ENCODE assay signal across 1 cellular context in genomic region chr2:101630224-101630949, GRCh38.
TF ChIP-seq lines count a peak whose summit lies in the region.

No MANE protein-coding gene starts in this region.

TF ChIP-seq in HepG2, 621 proteins besides CTCF, POLR2A, EP300 and RAD21 (continued from another document):
- TF ChIP-seq ZNF687 (CRISPR knock-in tag; IDR thresholded peaks at IDR 0.05) (peak; percentile 29), ETV6 (CRISPR knock-in tag; conservative IDR thresholded peaks at IDR 0.05) (no peak), ZC3H13 (CRISPR knock-in tag; IDR thresholded peaks at IDR 0.05) (no peak), ZNF710 (CRISPR knock-in tag; IDR thresholded peaks at IDR 0.05; ENCODE audit: borderline replicate concordance) (no peak), ZBTB33 (CRISPR knock-in tag; IDR thresholded peaks at IDR 0.05) (peak; percentile 66), ZBTB4 (CRISPR knock-in tag; IDR thresholded peaks at IDR 0.05; ENCODE audit: borderline replicate concordance) (peak; percentile 43; the same call in 1 of the 2 replicates), PCBP2 (optimal IDR thresholded peaks at IDR 0.05; ENCODE audit: low read depth, low read length, poor library complexity, severe bottlenecking) (no peak), ZNF124 (CRISPR knock-in tag; IDR thresholded peaks at IDR 0.05) (no peak), HNRNPL (IDR thresholded peaks at IDR 0.05; ENCODE audit: low read depth, low read length) (0 out of 2 replicates have a peak, but pooled peaks have one; percentile 37)
- TF ChIP-seq, protein P1, sequence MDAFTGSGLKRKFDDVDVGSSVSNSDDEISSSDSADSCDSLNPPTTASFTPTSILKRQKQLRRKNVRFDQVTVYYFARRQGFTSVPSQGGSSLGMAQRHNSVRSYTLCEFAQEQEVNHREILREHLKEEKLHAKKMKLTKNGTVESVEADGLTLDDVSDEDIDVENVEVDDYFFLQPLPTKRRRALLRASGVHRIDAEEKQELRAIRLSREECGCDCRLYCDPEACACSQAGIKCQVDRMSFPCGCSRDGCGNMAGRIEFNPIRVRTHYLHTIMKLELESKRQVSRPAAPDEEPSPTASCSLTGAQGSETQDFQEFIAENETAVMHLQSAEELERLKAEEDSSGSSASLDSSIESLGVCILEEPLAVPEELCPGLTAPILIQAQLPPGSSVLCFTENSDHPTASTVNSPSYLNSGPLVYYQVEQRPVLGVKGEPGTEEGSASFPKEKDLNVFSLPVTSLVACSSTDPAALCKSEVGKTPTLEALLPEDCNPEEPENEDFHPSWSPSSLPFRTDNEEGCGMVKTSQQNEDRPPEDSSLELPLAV (CRISPR knock-in tag; conservative IDR thresholded peaks at IDR 0.05; ENCODE audit: low read depth) = no peak
- TF ChIP-seq, protein P2, sequence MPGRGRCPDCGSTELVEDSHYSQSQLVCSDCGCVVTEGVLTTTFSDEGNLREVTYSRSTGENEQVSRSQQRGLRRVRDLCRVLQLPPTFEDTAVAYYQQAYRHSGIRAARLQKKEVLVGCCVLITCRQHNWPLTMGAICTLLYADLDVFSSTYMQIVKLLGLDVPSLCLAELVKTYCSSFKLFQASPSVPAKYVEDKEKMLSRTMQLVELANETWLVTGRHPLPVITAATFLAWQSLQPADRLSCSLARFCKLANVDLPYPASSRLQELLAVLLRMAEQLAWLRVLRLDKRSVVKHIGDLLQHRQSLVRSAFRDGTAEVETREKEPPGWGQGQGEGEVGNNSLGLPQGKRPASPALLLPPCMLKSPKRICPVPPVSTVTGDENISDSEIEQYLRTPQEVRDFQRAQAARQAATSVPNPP (CRISPR knock-in tag; IDR thresholded peaks at IDR 0.05) = no peak
- TF ChIP-seq, protein P3, sequence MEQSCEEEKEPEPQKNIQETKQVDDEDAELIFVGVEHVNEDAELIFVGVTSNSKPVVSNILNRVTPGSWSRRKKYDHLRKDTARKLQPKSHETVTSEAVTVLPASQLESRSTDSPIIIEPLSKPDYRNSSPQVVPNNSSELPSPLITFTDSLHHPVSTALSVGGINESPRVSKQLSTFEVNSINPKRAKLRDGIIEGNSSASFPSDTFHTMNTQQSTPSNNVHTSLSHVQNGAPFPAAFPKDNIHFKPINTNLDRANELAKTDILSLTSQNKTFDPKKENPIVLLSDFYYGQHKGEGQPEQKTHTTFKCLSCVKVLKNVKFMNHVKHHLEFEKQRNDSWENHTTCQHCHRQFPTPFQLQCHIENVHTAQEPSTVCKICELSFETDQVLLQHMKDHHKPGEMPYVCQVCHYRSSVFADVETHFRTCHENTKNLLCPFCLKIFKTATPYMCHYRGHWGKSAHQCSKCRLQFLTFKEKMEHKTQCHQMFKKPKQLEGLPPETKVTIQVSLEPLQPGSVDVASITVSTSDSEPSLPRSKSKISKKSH (CRISPR knock-in tag; IDR thresholded peaks at IDR 0.05; ENCODE audit: borderline replicate concordance) = peak; percentile 48; the same call in 1 of the 2 replicates
